In the genomic region with DNA sequence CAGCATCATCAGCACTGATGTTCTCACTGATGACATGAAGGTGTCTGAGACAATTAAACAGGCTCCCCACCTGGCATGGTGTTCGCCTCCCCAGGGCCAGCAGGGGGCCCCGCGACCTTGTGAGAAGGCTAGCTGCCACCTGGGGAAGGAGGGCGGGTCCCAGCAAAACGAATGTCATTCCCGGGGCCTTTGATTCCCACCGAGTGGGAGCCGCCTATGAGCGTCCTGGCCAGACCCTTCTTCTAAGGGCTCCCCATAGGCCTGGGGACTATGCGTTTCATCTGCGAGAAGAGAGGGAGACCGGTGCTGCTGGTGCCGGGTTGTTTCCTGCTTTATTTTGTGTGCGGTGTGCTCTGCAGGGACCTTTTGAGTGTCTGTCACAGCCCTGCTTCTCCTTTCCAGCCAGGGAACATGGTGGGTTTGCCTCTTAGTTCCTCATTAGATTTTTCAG, we compare ENCODE assay signal across 8 cellular contexts. TPM values are rescaled to one million over a fixed set of nuclear protein-coding genes. Genes with fewer than 3 reads are reported as not detected.
A peak's percentile ranks its signal among the peaks of the same experiment; 100 is the strongest.
DNase-seq lines count a peak whose midpoint lies in the region; ATAC-seq and TF ChIP-seq lines count a peak whose summit lies in the region.

No MANE protein-coding gene starts in this region.

- no peaks in the 10 kb centered on the region for H3K36me3 ChIP-seq in left ventricle myocardium inferior

- H3K27ac ChIP-seq in left ventricle myocardium inferior (replicated peaks) = no peak overlapping the region

- DNase-seq in COLO668 (lab: John Stamatoyannopoulos, UW; ENCODE audit: unreplicated experiment) (peak; percentile 64), RPMI7951 (ENCODE audit: low read depth) (peak; percentile 14), left ventricle myocardium inferior (peak; percentile 30), hepatic stellate cell (ENCODE audit: low spot score) (no peak)
- peak; percentile 22 for DNase-seq in activated effector memory CD4-positive, alpha-beta T cell treated with Interleukin-2 at 50 U/mL for 16 hours
- peak; percentile 27 to 55 for DNase-seq in stimulated activated CD4-positive, alpha-beta T cell treated with anti-CD3 and anti-CD28 coated beads, Interleukin-12 subunit alpha, Interleukin-12 subunit beta, amount 100 ng/mL, for 24 hours (ENCODE audit: low read depth in 2 of 2)

- H3K27me3 ChIP-seq in left ventricle myocardium inferior (ENCODE audit: low read depth) = peaks cover 15% of the 10 kb centered on the region

- peak; percentile 57 for TF ChIP-seq CTCF in left ventricle myocardium inferior (IDR thresholded peaks at IDR 0.05; ENCODE audit: borderline replicate concordance)

- intact Hi-C loops in left ventricle myocardium inferior (cut with micrococcal nuclease) = loop anchor here (10.0 kb wide), 1 partner anchor 219 kb away; no protein-coding TSS in a partner anchor

- H3K9me3 ChIP-seq in left ventricle myocardium inferior (replicated peaks) = no peaks in the 10 kb centered on the region

- no peaks in the 10 kb centered on the region for H3K4me1 ChIP-seq in left ventricle myocardium inferior

- ATAC-seq in GM19455 (IDR thresholded peaks at IDR 0.05; ENCODE audit: unreplicated experiment) (peak; percentile 91), HG03565 (IDR thresholded peaks at IDR 0.05; ENCODE audit: unreplicated experiment) (peak; percentile 85)

- peak overlapping the region; percentile 22 for H3K4me3 ChIP-seq in left ventricle myocardium inferior

RNA-seq across cellular contexts. Expression of a gene that starts 20.5 kb away (rescaled TPM):
- not detected in 2 replicates for total RNA-seq in RPMI7951 (2014; rRNA removed; shearing (Covaris generic))
- 0.22 TPM for total RNA-seq in left ventricle myocardium inferior

RNA-seq across cellular contexts. Expression of a gene that starts 46.8 kb away (rescaled TPM):
- total RNA-seq in RPMI7951 (2014; rRNA removed; shearing (Covaris generic)) = not detected in 2 replicates
- total RNA-seq in left ventricle myocardium inferior = not detected
